ENCODE assay signal across 9 cellular contexts in genomic region chr17:39926135-39926587, GRCh38. TPM values are rescaled to one million over a fixed set of nuclear protein-coding genes. Genes with fewer than 3 reads are reported as not detected.
DNase-seq lines count a peak whose midpoint lies in the region; ATAC-seq and TF ChIP-seq lines count a peak whose summit lies in the region.
"Had no signal": no experiment of that assay in that cellular context is flagged by ENCODE, and none has a peak within 500 bp of the region (broad histone marks: within the 10 kb centered on the region; RNA-seq: fewer than 3 reads in every experiment).

No MANE protein-coding gene starts in this region.

- H3K27ac ChIP-seq in endodermal cell (ENCODE audit: low read depth, low read length) (no peak overlapping the region), parathyroid adenoma (no peak overlapping the region)

- peaks cover 27% of the 10 kb centered on the region for H3K36me3 ChIP-seq in endodermal cell (ENCODE audit: control insufficient read depth, insufficient read depth, low read length)
- no peaks in the 10 kb centered on the region for H3K36me3 ChIP-seq in parathyroid adenoma (ENCODE audit: control insufficient read depth, insufficient read depth, low read length)

- CTCF ChIA-PET in Calu3 (lab: Charles Lee): interaction anchor here (0.5 to 109.6 kb wide), 48 partner anchors 10 to 612 kb away, joined by 3 to 8195 read pairs (median 9); partner anchors contain the start of genes CSF3, ERBB2, GRB7 and GSDMA

- H3K27ac Mint-ChIP-seq in Calu3 (ENCODE audit: unreplicated experiment) (peak overlapping the region; percentile 66), endodermal cell (peak overlapping the region; percentile 88)

- H3K4me3 ChIP-seq in endodermal cell (ENCODE audit: low read length) (peak overlapping the region; percentile 82), parathyroid adenoma (ENCODE audit: low read depth, low read length) (peak overlapping the region; percentile 92)

- peak overlapping the region; percentile 69 for H3K9ac ChIP-seq in endodermal cell (ENCODE audit: extremely low read depth, low read length, poor library complexity, severe bottlenecking)
- H3K9ac ChIP-seq in parathyroid adenoma: no peak overlapping the region

- no peaks in the 10 kb centered on the region for H3K9me3 ChIP-seq in endodermal cell (ENCODE audit: control insufficient read depth, low read length)
- no peaks in the 10 kb centered on the region for H3K9me3 ChIP-seq in parathyroid adenoma (ENCODE audit: control insufficient read depth, low read length)

- peaks cover 17% of the 10 kb centered on the region for H3K79me2 ChIP-seq in parathyroid adenoma

- TSS peak; percentile 10 for BruUV-seq in Calu3 (replicated peaks; lab: Mats Ljungman, UMichigan)

- DNase-seq in Calu3: peak; percentile 71
- DNase-seq in NAMALWA (ENCODE audit: low spot score): peak; percentile 52
- DNase-seq in endodermal cell: peak; percentile 58
- DNase-seq in NCI-H1694 treated with DMSO at 0.1 percent for 48 hours (lab: John Stamatoyannopoulos, UW): no peak
- DNase-seq in GM19238 (ENCODE audit: insufficient read length, low spot score): no peak
- no peak for DNase-seq in activated effector memory CD4-positive, alpha-beta T cell treated with Interleukin-2 at 50 U/mL for 16 hours

- H2AFZ ChIP-seq in parathyroid adenoma: no peak overlapping the region

- WGBS in endodermal cell (ENCODE audit: insufficient coverage in 1 of 2, insufficient read length in 1 of 2), 2 experiments: 83 to 100% methylated on average over 3 to 4 of the region's 4 CpGs

- ATAC-seq in HG03354 (IDR thresholded peaks at IDR 0.05; ENCODE audit: poor library complexity, severe bottlenecking, unreplicated experiment): no peak

- TF ChIP-seq CTCF in Calu3 (IDR thresholded peaks at IDR 0.05; ENCODE audit: unreplicated experiment) (no peak), endodermal cell (conservative IDR thresholded peaks at IDR 0.05) (no peak), parathyroid adenoma (IDR thresholded peaks at IDR 0.05) (no peak)

- intact Hi-C loops in Calu3 (cut with micrococcal nuclease; ENCODE audit: unreplicated experiment): loop anchor here (5.0 to 10.0 kb wide), 2 partner anchors 359 to 491 kb away; partner anchors contain the start of genes CDC6 and TOP2A

- H3K4me1 ChIP-seq in endodermal cell (ENCODE audit: control insufficient read depth, insufficient read depth, low read length) (no peaks in the 10 kb centered on the region), parathyroid adenoma (peaks cover 17% of the 10 kb centered on the region)

- H3K36me3 Mint-ChIP-seq in Calu3 (ENCODE audit: insufficient read depth, unreplicated experiment) (peaks cover 83% of the 10 kb centered on the region), endodermal cell (ENCODE audit: low read depth) (peaks cover 23% of the 10 kb centered on the region)

- H3K4me2 ChIP-seq in parathyroid adenoma (ENCODE audit: low read length): peak overlapping the region; percentile 90

- H3K27me3 Mint-ChIP-seq in Calu3 (ENCODE audit: unreplicated experiment) (no peaks in the 10 kb centered on the region), endodermal cell (ENCODE audit: insufficient read depth) (no peaks in the 10 kb centered on the region)

- peaks cover 60% of the 10 kb centered on the region for H3K4me1 Mint-ChIP-seq in Calu3 (ENCODE audit: low read depth, unreplicated experiment)
- peaks cover 26% of the 10 kb centered on the region for H3K4me1 Mint-ChIP-seq in endodermal cell

- H3K27me3 ChIP-seq in endodermal cell (ENCODE audit: control insufficient read depth, insufficient read depth, low read length, poor library complexity, severe bottlenecking) (no peaks in the 10 kb centered on the region), parathyroid adenoma (ENCODE audit: control insufficient read depth, insufficient read depth, low read length) (no peaks in the 10 kb centered on the region)

- peak overlapping the region; percentile 74 for H3K4me3 Mint-ChIP-seq in Calu3 (ENCODE audit: low read depth, unreplicated experiment)
- peak overlapping the region; percentile 70 for H3K4me3 Mint-ChIP-seq in endodermal cell

- H3K9me3 Mint-ChIP-seq in Calu3 (ENCODE audit: low read depth, unreplicated experiment) (no peaks in the 10 kb centered on the region), endodermal cell (no peaks in the 10 kb centered on the region)

RNA-seq across cellular contexts. Expression of gene ORMDL3, which starts 1.2 kb away (rescaled TPM):
- 1,738 and 1,968 TPM in 2 replicates for total RNA-seq in Calu3 (2022)
- total RNA-seq in endodermal cell: 10 to 100 TPM; 77.7 to 83.8 TPM
- polyA plus RNA-seq in endodermal cell (2013, experiment 1 of 2): 56.1 TPM
- polyA plus RNA-seq in endodermal cell (2013, experiment 2 of 2): 46.6 TPM

RNA-seq across cellular contexts. Expression of gene LRRC3C, which starts 1.4 kb away (rescaled TPM):
- total RNA-seq in Calu3 (2022): not detected in 2 replicates
- not detected for total RNA-seq in endodermal cell
- not detected for polyA plus RNA-seq in endodermal cell (2013, experiment 1 of 2)
- polyA plus RNA-seq in endodermal cell (2013, experiment 2 of 2): not detected
- total RNA-seq: pulmonary artery endothelial cell had no signal

RNA-seq across cellular contexts. Expression of gene GSDMB, which starts 7.7 kb away (rescaled TPM):
- total RNA-seq in Calu3 (2022) (711 and 1,257 TPM in 2 replicates), endodermal cell (10 to 100 TPM; 16.6 to 30.9 TPM)
- 18.9 TPM for polyA plus RNA-seq in endodermal cell (2013, experiment 1 of 2)
- 17.6 TPM for polyA plus RNA-seq in endodermal cell (2013, experiment 2 of 2)

RNA-seq across cellular contexts. Expression of gene GSDMA, which starts 36.6 kb away (rescaled TPM):
- 0.33 and 1.9 TPM in 2 replicates for total RNA-seq in Calu3 (2022)
- not detected for total RNA-seq in endodermal cell
- not detected for polyA plus RNA-seq in endodermal cell (2013, experiment 1 of 2)
- not detected for polyA plus RNA-seq in endodermal cell (2013, experiment 2 of 2)
- total RNA-seq: pulmonary artery endothelial cell had no signal

RNA-seq across cellular contexts. Expression of gene PSMD3, which starts 54.4 kb away (rescaled TPM):
- 2,152 and 2,179 TPM in 2 replicates for total RNA-seq in Calu3 (2022)
- total RNA-seq in endodermal cell: 100 to 1,000 TPM; 152 to 164 TPM
- 142 TPM for polyA plus RNA-seq in endodermal cell (2013, experiment 1 of 2)
- 132 TPM for polyA plus RNA-seq in endodermal cell (2013, experiment 2 of 2)

Comparison
In these comparisons a context has a peak if more than half of its experiments do, and no peak if none do; other contexts are left out.
1. DNase-seq: peak in Calu3 (single experiment), NAMALWA (single experiment) and endodermal cell (single experiment); none in NCI-H1694 treated with DMSO at 0.1 percent for 48 hours (single experiment), GM19238 (single experiment) and activated effector memory CD4-positive, alpha-beta T cell treated with Interleukin-2 at 50 U/mL for 16 hours (single experiment).
2. RNA of gene ORMDL3, which starts 1.2 kb away (total RNA-seq): 1,738 to 1,968 TPM in Calu3; 77.7 to 83.8 TPM in endodermal cell; every median in the first group is over 10 times any median in the second.
3. RNA of gene GSDMB, which starts 7.7 kb away (total RNA-seq): 711 to 1,257 TPM in Calu3; 16.6 to 30.9 TPM in endodermal cell; every median in the first group is over 10 times any median in the second.